Comparison of ENCODE assay signal across 7 cellular contexts in genomic region chr14:27799629-27800028, GRCh38.
DNase-seq lines count a peak whose midpoint lies in the region; ATAC-seq, FAIRE-seq and TF ChIP-seq lines count a peak whose summit lies in the region.
"Not testable (repeated sequence)": the region's sequence is repeated elsewhere in the genome, so short reads cannot be mapped to it uniquely, and the experiment has no call there.

No MANE protein-coding gene starts in this region.

- H3F3A ChIP-seq in neural cell (ENCODE audit: insufficient read depth, low read length, poor library complexity, severe bottlenecking); neural progenitor cell (ENCODE audit: low read depth); smooth muscle cell (ENCODE audit: low read depth): not testable (repeated sequence)

- not testable (repeated sequence) for ATAC-seq in HepG2

- not testable (repeated sequence) for BruUV-seq in HepG2 (replicated peaks; lab: Mats Ljungman, UMichigan)

- H3K9me3 Mint-ChIP-seq in brain (peaks cover 8 to 36% (median 18%) of the 10 kb centered on the region in 5 experiments), neural progenitor cell (peaks cover 30% of the 10 kb centered on the region)

- not testable (repeated sequence) for TF ChIP-seq EP300 in HepG2 (IDR thresholded peaks at IDR 0.05; ENCODE audit: low read depth in 2 of 2, low read length in 2 of 2); HepG2 (CRISPR knock-in tag; IDR thresholded peaks at IDR 0.05; ENCODE audit: borderline replicate concordance); neural cell (conservative IDR thresholded peaks at IDR 0.05; ENCODE audit: poor library complexity, severe bottlenecking)

- H3K27ac Mint-ChIP-seq in brain (peak overlapping the region; percentile 83 to 94 (median 90)), neural progenitor cell (peak overlapping the region; percentile 97)

- CTCF ChIA-PET in HEK293 (lab: Yijun Ruan, JAX); HepG2 (lab: Yijun Ruan, JAX; ENCODE audit: low intra/inter-chr PET ratio, low total read pairs): not testable (repeated sequence)

- TF ChIP-seq POLR2A in HepG2 (IDR thresholded peaks at IDR 0.05; ENCODE audit: insufficient read depth in 1 of 2, low read depth in 2 of 2, low read length in 2 of 2) = not testable (repeated sequence)

- not testable (repeated sequence) for H3K9me3 ChIP-seq in HEK293 (ENCODE audit: control insufficient read depth, insufficient read depth, low read depth, low read length); neural cell (ENCODE audit: low read length); neural progenitor cell (ENCODE audit: low read depth); smooth muscle cell (replicated peaks; ENCODE audit: low read depth)
- peaks cover 92% of the 10 kb centered on the region for H3K9me3 ChIP-seq in HepG2 (ENCODE audit: low read length)

- H2AFZ ChIP-seq in HepG2 (ENCODE audit: low read length); neural cell (ENCODE audit: low read depth, low read length); neural progenitor cell (replicated peaks); smooth muscle cell (ENCODE audit: low read depth): not testable (repeated sequence)

- in situ Hi-C loops in HepG2 (cut with HindIII; ENCODE audit: extremely low pct_ligation_motif_present, low pct_unique_long_range_greater_than_20kb) = not testable (repeated sequence)

- not testable (repeated sequence) for H3K4me2 ChIP-seq in HepG2 (ENCODE audit: low read depth, low read length); neural cell (ENCODE audit: low read length); smooth muscle cell
- H3K4me2 ChIP-seq in neural progenitor cell = peak overlapping the region; percentile 28

- H3K4me1 Mint-ChIP-seq in brain (peaks cover 34% of the 10 kb centered on the region), neural progenitor cell (peaks cover 21% of the 10 kb centered on the region)

- H3K36me3 Mint-ChIP-seq in brain (peaks cover 11% of the 10 kb centered on the region), neural progenitor cell (peaks cover 14% of the 10 kb centered on the region)

- POLR2A ChIA-PET in HEK293 (lab: Yijun Ruan, JAX); HepG2 (lab: Yijun Ruan, JAX): not testable (repeated sequence)

- not testable (repeated sequence) for TF ChIP-seq CTCF in HEK293 (tag by site-specific recombination; IDR thresholded peaks at IDR 0.05); brain (conservative IDR thresholded peaks at IDR 0.05); HepG2 (CRISPR knock-in tag; IDR thresholded peaks at IDR 0.05); neural cell (IDR thresholded peaks at IDR 0.05; ENCODE audit: poor library complexity, severe bottlenecking); neural progenitor cell (IDR thresholded peaks at IDR 0.05); smooth muscle cell (IDR thresholded peaks at IDR 0.05; ENCODE audit: borderline replicate concordance, insufficient read depth, poor library complexity, severe bottlenecking)

- not testable (repeated sequence) for H3K27ac ChIP-seq in HEK293 (ENCODE audit: extremely low read depth, low read depth, low read length); HepG2 (ENCODE audit: extremely low read length, insufficient read depth, low read length); neural progenitor cell
- H3K27ac ChIP-seq in neural cell (ENCODE audit: low read length) = peak overlapping the region; percentile 92
- H3K27ac ChIP-seq in smooth muscle cell (ENCODE audit: low read depth) = peak overlapping the region; percentile 76

- H3K79me2 ChIP-seq in HepG2 (ENCODE audit: insufficient read depth, low read length); neural cell (replicated peaks; ENCODE audit: insufficient read depth, low read length); neural progenitor cell (ENCODE audit: low read depth); smooth muscle cell (ENCODE audit: low read depth): not testable (repeated sequence)

- DNase-seq in NCI-H748 (lab: John Stamatoyannopoulos, UW; ENCODE audit: unreplicated experiment) = peak; percentile 37
- DNase-seq in HepG2 (ENCODE audit: low spot score); neural progenitor cell (ENCODE audit: low spot score); smooth muscle cell (lab: John Stamatoyannopoulos, UW; ENCODE audit: unreplicated experiment): not testable (repeated sequence)

- intact Hi-C loops in HepG2 (cut with micrococcal nuclease; ENCODE audit: unreplicated experiment) = not testable (repeated sequence)

- H3K4me3 ChIP-seq in HEK293 (ENCODE audit: low read depth, low read length); HepG2 (replicated peaks in 1 of 3; ENCODE audit: insufficient read depth in 1 of 3, low read depth in 2 of 3, low read length in 3 of 3); neural progenitor cell; smooth muscle cell: not testable (repeated sequence)
- H3K4me3 ChIP-seq in neural cell (ENCODE audit: low read length) = peak overlapping the region; percentile 38

- not testable (repeated sequence) for H3K9me2 ChIP-seq in neural cell (ENCODE audit: insufficient read depth, low read length)

- H3K4me1 ChIP-seq in HEK293 (ENCODE audit: control insufficient read depth, insufficient read depth, low read length); HepG2 (ENCODE audit: insufficient read depth, low read length): not testable (repeated sequence)
- H3K4me1 ChIP-seq in neural progenitor cell (peaks cover 21% of the 10 kb centered on the region), smooth muscle cell (ENCODE audit: low read depth) (peaks cover 13% of the 10 kb centered on the region)

- FAIRE-seq in HepG2 (lab: Jason Lieb, UNC) = not testable (repeated sequence)

- not testable (repeated sequence) for H3K27me3 Mint-ChIP-seq in brain; neural progenitor cell (ENCODE audit: insufficient read depth, low read depth)

- H3K27me3 ChIP-seq in HepG2 (ENCODE audit: control insufficient read depth in 1 of 2, insufficient read depth in 2 of 2, low read length in 2 of 2); neural cell (ENCODE audit: insufficient read depth, low read depth, low read length); neural progenitor cell; smooth muscle cell (ENCODE audit: low read depth): not testable (repeated sequence)

- H3K9ac ChIP-seq in HepG2 (ENCODE audit: insufficient read depth, low read depth, low read length); neural progenitor cell; smooth muscle cell (ENCODE audit: low read depth): not testable (repeated sequence)
- H3K9ac ChIP-seq in neural cell (ENCODE audit: low read length) = peak overlapping the region; percentile 50

- H3K4me3 Mint-ChIP-seq in brain = peak overlapping the region in 3 of 5 experiments; percentile 62 to 73 (median 72)
- H3K4me3 Mint-ChIP-seq in neural progenitor cell = not testable (repeated sequence)

- H3K36me3 ChIP-seq in HEK293 (ENCODE audit: control insufficient read depth in 2 of 2, insufficient read depth in 1 of 2, low read length in 2 of 2); HepG2 (replicated peaks in 1 of 2; ENCODE audit: control insufficient read depth in 1 of 2, insufficient read depth in 2 of 2, low read length in 2 of 2); neural cell (ENCODE audit: insufficient read depth, low read length); neural progenitor cell; smooth muscle cell (ENCODE audit: low read depth): not testable (repeated sequence)

- under 1% methylated on average over 2 of the region's 2 CpGs for WGBS in HepG2 (ENCODE audit: low lambda C conversion rate)
- WGBS in smooth muscle cell (ENCODE audit: low lambda C conversion rate) = 80% methylated on average over 2 of the region's 2 CpGs

- TF ChIP-seq RAD21 in HepG2 (CRISPR knock-in tag; IDR thresholded peaks at IDR 0.05); neural cell (conservative IDR thresholded peaks at IDR 0.05): not testable (repeated sequence)

- H4K20me1 ChIP-seq in HepG2 (ENCODE audit: insufficient read depth, low read length); neural cell (ENCODE audit: insufficient read depth); neural progenitor cell (ENCODE audit: low read depth); smooth muscle cell (ENCODE audit: low read depth): not testable (repeated sequence)

TF ChIP-seq in HepG2, 621 proteins besides CTCF, POLR2A, EP300 and RAD21:
- TF ChIP-seq ATF7 (IDR thresholded peaks at IDR 0.05) = peak; percentile 95
- TF ChIP-seq ATF7 (CRISPR knock-in tag; IDR thresholded peaks at IDR 0.05) = not testable (repeated sequence)
